Comparison of ENCODE assay signal across 12 cellular contexts in the genomic region with DNA sequence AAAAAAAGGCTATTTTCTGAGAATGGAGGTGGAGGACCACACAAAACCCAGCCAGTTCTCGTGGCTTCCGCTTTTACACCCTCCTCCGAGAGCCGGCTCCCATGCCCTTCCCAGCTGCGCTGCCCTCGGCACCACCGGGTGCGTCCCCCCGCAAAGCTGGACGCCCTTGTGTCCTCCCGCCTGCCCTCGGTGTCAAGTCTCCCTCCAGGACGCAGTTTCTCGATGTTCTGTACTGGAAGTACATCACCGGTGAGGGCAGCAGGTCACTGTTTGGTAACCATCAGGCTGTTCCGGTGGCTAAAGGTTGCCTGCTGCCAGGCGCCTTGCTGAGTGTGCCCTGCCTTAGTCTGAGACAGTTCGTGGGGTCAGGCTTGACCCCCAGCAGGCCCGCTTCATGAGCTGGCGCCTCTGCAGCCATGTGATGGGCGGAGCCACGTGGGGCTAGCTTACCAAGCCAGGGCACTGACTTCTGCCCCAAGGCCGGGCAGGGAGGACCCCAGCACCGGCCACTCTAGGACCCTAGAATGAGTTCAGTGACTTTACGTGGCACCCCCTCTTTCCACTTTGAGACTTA. TPM values are rescaled to one million over a fixed set of nuclear protein-coding genes. Genes with fewer than 3 reads are reported as not detected.
A peak's percentile ranks its signal among the peaks of the same experiment; 100 is the strongest.
DNase-seq lines count a peak whose midpoint lies in the region; ATAC-seq and TF ChIP-seq lines count a peak whose summit lies in the region.
"Had no signal": no experiment of that assay in that cellular context is flagged by ENCODE, and none has a peak within 500 bp of the region (broad histone marks: within the 10 kb centered on the region; RNA-seq: fewer than 3 reads in every experiment).

No MANE protein-coding gene starts in this region.

- H4K20me1 ChIP-seq in neural progenitor cell (ENCODE audit: low read depth): peaks cover 40% of the 10 kb centered on the region

- no peak overlapping the region for H3K4me2 ChIP-seq in neural progenitor cell

- H2AFZ ChIP-seq in neural progenitor cell (replicated peaks): no peak overlapping the region

- no peaks in the 10 kb centered on the region for H3K9me3 Mint-ChIP-seq in stimulated activated naive CD8-positive, alpha-beta T cell treated with anti-CD3 and anti-CD28 coated beads, Interleukin-15, amount 100 ng/mL, for 72 hours
- no peaks in the 10 kb centered on the region for H3K9me3 Mint-ChIP-seq in effector memory CD8-positive, alpha-beta T cell
- H3K9me3 Mint-ChIP-seq in neural progenitor cell: no peaks in the 10 kb centered on the region
- H3K9me3 Mint-ChIP-seq: neural crest cell had no signal

- no peak for ATAC-seq in stimulated activated naive CD8-positive, alpha-beta T cell treated with anti-CD3 and anti-CD28 coated beads, Interleukin-15, amount 100 ng/mL, for 72 hours
- no peak for ATAC-seq in stimulated activated naive CD8-positive, alpha-beta T cell treated with anti-CD3 and anti-CD28 coated beads, Interleukin-15, Interleukin-2, amounts not matched to agents 100 U/mL and 50 U/mL, for 24 hours
- ATAC-seq in effector memory CD8-positive, alpha-beta T cell (replicated peaks): no peak
- ATAC-seq in HG02610 (IDR thresholded peaks at IDR 0.05; ENCODE audit: unreplicated experiment) (no peak), HG02973 (IDR thresholded peaks at IDR 0.05; ENCODE audit: unreplicated experiment) (no peak)

- no peak for TF ChIP-seq CTCF in neural progenitor cell (IDR thresholded peaks at IDR 0.05)
- TF ChIP-seq CTCF in vagina (IDR thresholded peaks at IDR 0.05): no peak

- H3K27ac ChIP-seq in neural progenitor cell (no peak overlapping the region), vagina (peak overlapping the region; percentile 97)

- H3K4me1 ChIP-seq in neural progenitor cell: peaks cover 69% of the 10 kb centered on the region
- peaks cover 77% of the 10 kb centered on the region for H3K4me1 ChIP-seq in vagina

- peaks cover 9% of the 10 kb centered on the region for H3K27me3 ChIP-seq in neural progenitor cell
- no peaks in the 10 kb centered on the region for H3K27me3 ChIP-seq in vagina
- H3K27me3 ChIP-seq: dorsolateral prefrontal cortex had no signal

- no peak for DNase-seq in stimulated activated naive CD8-positive, alpha-beta T cell treated with anti-CD3 and anti-CD28 coated beads, Interleukin-15, amount 100 ng/mL, for 72 hours
- no peak for DNase-seq in stimulated activated naive CD8-positive, alpha-beta T cell treated with anti-CD3 and anti-CD28 coated beads, Interleukin-15, Interleukin-2, amounts not matched to agents 100 U/mL and 50 U/mL, for 24 hours
- no peak for DNase-seq in effector memory CD8-positive, alpha-beta T cell
- DNase-seq in neural progenitor cell (ENCODE audit: low spot score) (no peak), vagina (ENCODE audit: extremely low spot score in 2 of 2) (no peak), hepatic stellate cell (ENCODE audit: low spot score) (no peak)
- DNase-seq: activated gamma-delta T cell treated with Interleukin-2 at 50 U/mL for 16 hours, dorsolateral prefrontal cortex had no signal

- H3K27ac Mint-ChIP-seq in stimulated activated naive CD8-positive, alpha-beta T cell treated with anti-CD3 and anti-CD28 coated beads, Interleukin-15, amount 100 ng/mL, for 72 hours: no peak overlapping the region
- H3K27ac Mint-ChIP-seq in effector memory CD8-positive, alpha-beta T cell: peak overlapping the region in 1 of 2 donors; percentile 22
- no peak overlapping the region for H3K27ac Mint-ChIP-seq in neural progenitor cell

- H3K4me1 Mint-ChIP-seq in stimulated activated naive CD8-positive, alpha-beta T cell treated with anti-CD3 and anti-CD28 coated beads, Interleukin-15, amount 100 ng/mL, for 72 hours: peaks cover 92% of the 10 kb centered on the region
- H3K4me1 Mint-ChIP-seq in effector memory CD8-positive, alpha-beta T cell (ENCODE audit: low read depth in 2 of 2): peaks cover 39 to 69% of the 10 kb centered on the region in 2 donors
- H3K4me1 Mint-ChIP-seq in neural progenitor cell: peaks cover 65% of the 10 kb centered on the region

- peaks cover 50% of the 10 kb centered on the region for H3K79me2 ChIP-seq in neural progenitor cell (ENCODE audit: low read depth)

- no peak for TF ChIP-seq POLR2A in vagina (IDR thresholded peaks at IDR 0.05)

- H3K4me3 ChIP-seq in neural progenitor cell (no peak overlapping the region), vagina (no peak overlapping the region)

- peaks cover 31% of the 10 kb centered on the region for H3F3A ChIP-seq in neural progenitor cell (ENCODE audit: low read depth)

- no peak overlapping the region for H3K9ac ChIP-seq in neural progenitor cell

- H3K36me3 ChIP-seq in neural progenitor cell: no peaks in the 10 kb centered on the region
- H3K36me3 ChIP-seq in vagina: no peaks in the 10 kb centered on the region
- H3K36me3 ChIP-seq: HAP-1 had no signal

- no peaks in the 10 kb centered on the region for H3K9me3 ChIP-seq in neural progenitor cell (ENCODE audit: low read depth)
- H3K9me3 ChIP-seq in vagina: no peaks in the 10 kb centered on the region
- H3K9me3 ChIP-seq: HAP-1 had no signal

- H3K36me3 Mint-ChIP-seq in effector memory CD8-positive, alpha-beta T cell (ENCODE audit: insufficient read depth): peaks cover 6% of the 10 kb centered on the region
- H3K36me3 Mint-ChIP-seq in neural progenitor cell: no peaks in the 10 kb centered on the region

- no peaks in the 10 kb centered on the region for H3K27me3 Mint-ChIP-seq in stimulated activated naive CD8-positive, alpha-beta T cell treated with anti-CD3 and anti-CD28 coated beads, Interleukin-15, amount 100 ng/mL, for 72 hours
- no peaks in the 10 kb centered on the region for H3K27me3 Mint-ChIP-seq in effector memory CD8-positive, alpha-beta T cell
- peaks cover 8% of the 10 kb centered on the region for H3K27me3 Mint-ChIP-seq in neural progenitor cell (ENCODE audit: insufficient read depth, low read depth)

- H3K4me3 Mint-ChIP-seq in stimulated activated naive CD8-positive, alpha-beta T cell treated with anti-CD3 and anti-CD28 coated beads, Interleukin-15, amount 100 ng/mL, for 72 hours: peak overlapping the region; percentile 33 to 47
- H3K4me3 Mint-ChIP-seq in effector memory CD8-positive, alpha-beta T cell: peak overlapping the region; percentile 38 to 65
- H3K4me3 Mint-ChIP-seq in neural progenitor cell: peak overlapping the region; percentile 65

- intact Hi-C loops in vagina (cut with DNase I): no loop called here

RNA-seq across cellular contexts. Expression of a gene that starts 34.6 kb away (rescaled TPM):
- total RNA-seq in neural progenitor cell (ENCODE audit: low replicate concordance) (12.1 and 13.1 TPM in 2 replicates), vagina (57.2 TPM)
